Comparison of ENCODE assay signal across 16 cellular contexts in the genomic region with DNA sequence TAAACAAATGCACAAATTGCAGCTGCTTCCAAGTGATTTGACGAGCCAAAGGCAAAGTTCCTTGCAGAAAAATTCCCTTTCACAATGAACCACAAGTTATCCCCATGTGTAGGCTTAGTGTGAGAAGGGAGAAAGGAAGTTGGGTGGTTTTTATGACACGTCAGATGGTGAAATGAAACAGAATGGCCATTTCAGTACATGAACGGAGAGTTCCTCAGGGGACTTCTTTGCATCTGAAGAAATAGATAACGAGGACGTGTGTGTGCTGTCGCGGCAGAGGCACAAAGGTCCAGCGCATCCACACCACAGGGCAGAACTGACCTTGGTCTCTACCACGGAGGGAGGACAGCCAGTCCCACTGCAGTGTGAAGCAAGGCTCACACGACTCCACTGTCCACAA.
DNase-seq lines count a peak whose midpoint lies in the region; ATAC-seq and TF ChIP-seq lines count a peak whose summit lies in the region.
"Had no signal": no experiment of that assay in that cellular context is flagged by ENCODE, and none has a peak within 500 bp of the region (broad histone marks: within the 10 kb centered on the region; RNA-seq: fewer than 3 reads in every experiment).

No MANE protein-coding gene starts in this region.

- 38 to 73% methylated on average over 2 to 5 of the region's 10 CpGs for WGBS in gastroesophageal sphincter (ENCODE audit: low coverage in 1 of 2), 2 donors

- H3K4me3 ChIP-seq in gastroesophageal sphincter: no peak overlapping the region
- no peak overlapping the region for H3K4me3 ChIP-seq in lower lobe of right lung
- H3K4me3 ChIP-seq in tibial artery: no peak overlapping the region
- H3K4me3 ChIP-seq: heart right ventricle, right atrium auricular region had no signal

- peak; percentile 50 for ATAC-seq in HG02938 (IDR thresholded peaks at IDR 0.05; ENCODE audit: unreplicated experiment)
- ATAC-seq in gastroesophageal sphincter: no peak
- no peak for ATAC-seq in lower lobe of right lung
- ATAC-seq: heart right ventricle, left colon, T-cell had no signal

- no peak for TF ChIP-seq EP300 in gastroesophageal sphincter (IDR thresholded peaks at IDR 0.05)

- no peaks in the 10 kb centered on the region for H3K9me3 ChIP-seq in gastroesophageal sphincter
- H3K9me3 ChIP-seq in lower lobe of right lung: no peaks in the 10 kb centered on the region
- no peaks in the 10 kb centered on the region for H3K9me3 ChIP-seq in tibial artery
- H3K9me3 ChIP-seq: heart right ventricle, right atrium auricular region had no signal

- intact Hi-C loops in lower lobe of right lung (cut with DNase I) (no loop called here), tibial artery (cut with DNase I; ENCODE audit: low total_unique reads) (no loop called here)

- H3K4me1 ChIP-seq in gastroesophageal sphincter: no peaks in the 10 kb centered on the region
- no peaks in the 10 kb centered on the region for H3K4me1 ChIP-seq in lower lobe of right lung
- H3K4me1 ChIP-seq in tibial artery: no peaks in the 10 kb centered on the region
- H3K4me1 ChIP-seq: heart right ventricle, right atrium auricular region had no signal

- H3K27me3 ChIP-seq in gastroesophageal sphincter: peaks cover 17% of the 10 kb centered on the region
- H3K27me3 ChIP-seq in lower lobe of right lung (ENCODE audit: low read depth): peaks cover 21% of the 10 kb centered on the region
- peaks cover 0 to 14% of the 10 kb centered on the region in 2 donors for H3K27me3 ChIP-seq in tibial artery
- H3K27me3 ChIP-seq: right atrium auricular region had no signal

- H3K27ac ChIP-seq in gastroesophageal sphincter: no peak overlapping the region
- no peak overlapping the region for H3K27ac ChIP-seq in lower lobe of right lung
- H3K27ac ChIP-seq in tibial artery: no peak overlapping the region
- H3K27ac ChIP-seq: heart right ventricle, right atrium auricular region had no signal

- DNase-seq in GM20000 (ENCODE audit: low spot score): peak; percentile 53
- peak; percentile 12 for DNase-seq in epidermal melanocyte (ENCODE audit: insufficient read length, low spot score)
- no peak for DNase-seq in lower lobe of right lung
- no peak for DNase-seq in tibial artery
- no peak for DNase-seq in midbrain (lab: John Stamatoyannopoulos, UW)
- DNase-seq: erythroblast, GOT3, heart right ventricle, left colon, NCI-H1105, NCI-H446, T-cell had no signal

- TF ChIP-seq CTCF in GM20000 (IDR thresholded peaks at IDR 0.05; ENCODE audit: extremely low read depth, missing control alignments) (no peak), gastroesophageal sphincter (IDR thresholded peaks at IDR 0.05) (no peak), lower lobe of right lung (IDR thresholded peaks at IDR 0.05) (no peak), tibial artery (IDR thresholded peaks at IDR 0.05) (no peak)

- TF ChIP-seq POLR2A in GM18526 (IDR thresholded peaks at IDR 0.05; ENCODE audit: extremely low read depth, insufficient read length) (peak; percentile 24), gastroesophageal sphincter (IDR thresholded peaks at IDR 0.05) (no peak)

- H3K36me3 ChIP-seq in gastroesophageal sphincter (no peaks in the 10 kb centered on the region), lower lobe of right lung (no peaks in the 10 kb centered on the region), tibial artery (no peaks in the 10 kb centered on the region)
- H3K36me3 ChIP-seq: heart right ventricle, right atrium auricular region had no signal

Comparison
In these comparisons a context has a peak if more than half of its experiments do, and no peak if none do; other contexts are left out.
1. DNase-seq: peak in GM20000 (single experiment) and epidermal melanocyte (single experiment); none in lower lobe of right lung (single experiment), tibial artery (0 of 2) and midbrain (single experiment).